ENCODE assay signal across 17 cellular contexts in genomic region chr9:14687042-14687719, GRCh38. TPM values are rescaled to one million over a fixed set of nuclear protein-coding genes. Genes with fewer than 3 reads are reported as not detected.
DNase-seq lines count a peak whose midpoint lies in the region; ATAC-seq and TF ChIP-seq lines count a peak whose summit lies in the region.
"Had no signal": no experiment of that assay in that cellular context is flagged by ENCODE, and none has a peak within 500 bp of the region (broad histone marks: within the 10 kb centered on the region; RNA-seq: fewer than 3 reads in every experiment).

No MANE protein-coding gene starts in this region.

- H3K4me3 ChIP-seq in AG09309 (ENCODE audit: control insufficient read depth, low read depth, low read length) (no peak overlapping the region), cardiac fibroblast (replicated peaks in 1 of 2; ENCODE audit: low read depth in 2 of 2, low read length in 2 of 2) (no peak overlapping the region), vagina (no peak overlapping the region)
- H3K4me3 ChIP-seq: ascending aorta, esophagus muscularis mucosa had no signal

- H3K36me3 ChIP-seq in vagina, result peaks cover 0 to 8% of the 10 kb centered on the region in 2 donors

- no peak overlapping the region for H3K27ac ChIP-seq in vagina
- H3K27ac ChIP-seq: ascending aorta, C4-2B, esophagus muscularis mucosa had no signal

- no peaks in the 10 kb centered on the region for H3K27me3 ChIP-seq in vagina
- H3K27me3 ChIP-seq: ascending aorta, esophagus muscularis mucosa had no signal

- H3K4me1 ChIP-seq in vagina, result peaks cover 19% of the 10 kb centered on the region

- intact Hi-C loops in vagina (cut with DNase I), result no loop called here

- DNase-seq in AG09309 (ENCODE audit: low read depth) (peak; percentile 57), M059J (ENCODE audit: low read depth) (peak; percentile 83), cardiac fibroblast (ENCODE audit: low read depth in 2 of 2) (peak; percentile 64 to 92), myocyte (ENCODE audit: low read depth) (peak; percentile 22), vagina (ENCODE audit: extremely low spot score in 2 of 2) (no peak)
- DNase-seq in central memory CD4-positive, alpha-beta T cell, result no peak
- DNase-seq: activated T-cell treated with anti-CD3 and anti-CD28 coated beads, Interleukin-2, amount 50 U/mL, for 1 hour; kidney; natural killer cell; NCI-H1417 treated with DMSO at 0.1 percent for 48 hours; NCI-H748 treated with DMSO at 0.1 percent for 48 hours had no signal

- ATAC-seq in HG02623 (IDR thresholded peaks at IDR 0.05; ENCODE audit: unreplicated experiment) (no peak), GM21529 (IDR thresholded peaks at IDR 0.05; ENCODE audit: unreplicated experiment) (no peak)
- ATAC-seq: natural killer cell had no signal

- TF ChIP-seq POLR2A in vagina (IDR thresholded peaks at IDR 0.05), result no peak

- TF ChIP-seq CTCF in AG09309 (IDR thresholded peaks at IDR 0.05; ENCODE audit: control insufficient read depth, insufficient read depth, low read depth, low read length, missing control alignments) (no peak), cardiac fibroblast (IDR thresholded peaks at IDR 0.05; ENCODE audit: low read depth, low read length) (no peak), vagina (IDR thresholded peaks at IDR 0.05) (no peak)

- H3K9me3 ChIP-seq in vagina, result no peaks in the 10 kb centered on the region
- H3K9me3 ChIP-seq: ascending aorta, esophagus muscularis mucosa had no signal

RNA-seq across cellular contexts. Expression of gene ZDHHC21, which starts 6.1 kb away (rescaled TPM):
- total RNA-seq in M059J (2014; rRNA removed; shearing (Covaris generic)), result 7.0 and 9.3 TPM in 2 replicates
- 13.8 and 18.2 TPM in 2 replicates for total RNA-seq in myocyte
- 2.2 TPM for polyA plus RNA-seq in myocyte (2012)
- total RNA-seq in vagina, result 10.3 TPM

RNA-seq across cellular contexts. Expression of gene CER1, which starts 35.4 kb away (rescaled TPM):
- not detected in 2 replicates for total RNA-seq in M059J (2014; rRNA removed; shearing (Covaris generic))
- total RNA-seq in myocyte (not detected in 2 replicates), vagina (not detected)
- polyA plus RNA-seq in myocyte (2012), result not detected
- total RNA-seq: ascending aorta, esophagus muscularis mucosa, HT-29, kidney, natural killer cell had no signal

Comparison
In these comparisons a context has a peak if more than half of its experiments do, and no peak if none do; other contexts are left out.
1. DNase-seq: peak in AG09309 (single experiment), M059J (single experiment), cardiac fibroblast (2 of 2) and myocyte (single experiment); none in vagina (0 of 2) and central memory CD4-positive, alpha-beta T cell (single experiment).